Comparison of ENCODE assay signal across 18 cellular contexts in the genomic region with DNA sequence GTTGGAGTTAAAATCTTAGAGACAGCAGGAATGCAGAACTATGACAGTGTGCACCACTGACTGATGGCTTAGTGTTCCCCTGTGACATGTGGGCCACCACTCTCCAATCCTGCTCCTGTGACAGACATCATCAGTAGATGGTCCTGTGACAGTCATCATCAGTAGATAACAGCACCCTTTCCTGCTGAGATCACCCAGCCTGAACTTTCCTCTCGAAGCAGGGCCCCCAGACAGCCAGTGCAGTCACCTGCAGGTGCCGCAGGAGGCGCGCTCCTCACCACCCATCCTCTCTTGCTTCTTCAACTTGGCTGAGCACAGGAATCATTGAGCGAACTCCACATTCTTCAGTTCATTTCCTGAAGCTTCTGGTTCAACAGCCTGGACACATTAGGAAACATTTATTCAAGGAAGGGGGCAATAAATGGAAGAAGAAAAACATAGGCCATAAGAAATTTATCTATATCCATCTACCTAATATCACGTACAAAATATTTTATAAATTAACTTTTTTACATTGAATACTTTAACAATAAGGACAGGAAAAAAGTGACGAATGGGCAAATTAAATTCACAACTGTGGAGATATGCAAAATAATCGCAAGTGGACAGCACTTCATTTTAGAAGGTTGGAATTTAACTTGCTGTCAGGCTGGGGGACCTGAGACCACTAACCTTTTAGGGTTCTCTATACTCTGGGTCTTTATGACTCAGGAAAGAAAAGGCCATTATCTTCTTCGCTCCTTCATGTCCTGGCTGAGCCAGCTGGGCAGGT.
"Had no signal": no experiment of that assay in that cellular context is flagged by ENCODE, and none has a peak within 500 bp of the region (broad histone marks: within the 10 kb centered on the region; RNA-seq: fewer than 3 reads in every experiment).

No MANE protein-coding gene starts in this region.

- H3K4me2 ChIP-seq: neural progenitor cell, smooth muscle cell had no signal

- H3K4me3 ChIP-seq: esophagus muscularis mucosa, gastrocnemius medialis, left ventricle myocardium inferior, lung, neural progenitor cell, ovary, smooth muscle cell had no signal

- H3K9ac ChIP-seq: neural progenitor cell had no signal

- ATAC-seq: effector memory CD8-positive, alpha-beta T cell; gastrocnemius medialis; left cardiac atrium; natural killer cell treated with Interleukin-12 subunit alpha and Interleukin-12 subunit beta and Interleukin-15 and Interleukin-18, amount 100 ng/mL, for 72 hours; right cardiac atrium had no signal

- H3K9me3 ChIP-seq: esophagus muscularis mucosa, gastrocnemius medialis, left ventricle myocardium inferior, ovary had no signal

- H3K4me1 ChIP-seq: esophagus muscularis mucosa, gastrocnemius medialis, left ventricle myocardium inferior, neural progenitor cell had no signal

- H3K27ac ChIP-seq: epithelial cell of prostate, esophagus muscularis mucosa, gastrocnemius medialis, left ventricle myocardium inferior, neural progenitor cell, ovary had no signal

- H3K36me3 ChIP-seq: esophagus muscularis mucosa, gastrocnemius medialis, left ventricle myocardium inferior, neural progenitor cell, ovary had no signal

- H3K27me3 ChIP-seq: gastrocnemius medialis, neural progenitor cell, ovary had no signal

- DNase-seq: effector memory CD8-positive, alpha-beta T cell; gastrocnemius medialis; kidney; left cardiac atrium; left ventricle myocardium inferior; mesenchymal stem cell; midbrain; nucleus accumbens; ovary; right cardiac atrium; stimulated activated CD4-positive, alpha-beta T cell treated with anti-CD3 and anti-CD28 coated beads, Interleukin-2, amount 100 ng/mL, for 48 hours; stimulated activated naive CD4-positive, alpha-beta T cell treated with Interleukin-2 at 50 U/mL for 16 hours had no signal
